ENCODE assay signal across 8 cellular contexts in the genomic region with DNA sequence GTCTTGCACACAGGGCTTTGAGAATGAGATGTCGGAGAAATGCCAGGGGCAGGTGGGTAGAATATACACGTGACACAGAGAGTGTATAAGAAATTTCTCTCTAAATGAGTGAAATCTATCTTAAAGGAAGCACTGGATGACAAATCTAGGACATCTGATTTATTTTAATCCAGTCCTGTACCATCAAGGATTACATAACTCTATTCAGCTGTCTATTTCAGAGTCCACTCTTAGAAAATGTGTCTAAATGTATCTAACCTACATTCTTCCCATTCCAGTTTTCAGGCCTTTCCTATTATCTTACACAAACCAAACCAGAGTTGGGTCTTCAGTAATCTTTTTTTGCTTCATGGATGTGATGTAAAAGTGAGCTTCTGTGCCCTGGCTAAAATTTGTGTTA.
"Had no signal": no experiment of that assay in that cellular context is flagged by ENCODE, and none has a peak within 500 bp of the region (broad histone marks: within the 10 kb centered on the region; RNA-seq: fewer than 3 reads in every experiment).

No MANE protein-coding gene starts in this region.

- FAIRE-seq: G401.6, GM12878, GM12891, GM12892, GM18507, GM19239 had no signal

- ATAC-seq: GM12878 had no signal

- DNase-seq: GDM1, GF-D8 had no signal

- H3K4me3 ChIP-seq: GM12878 had no signal
